In the genomic region with DNA sequence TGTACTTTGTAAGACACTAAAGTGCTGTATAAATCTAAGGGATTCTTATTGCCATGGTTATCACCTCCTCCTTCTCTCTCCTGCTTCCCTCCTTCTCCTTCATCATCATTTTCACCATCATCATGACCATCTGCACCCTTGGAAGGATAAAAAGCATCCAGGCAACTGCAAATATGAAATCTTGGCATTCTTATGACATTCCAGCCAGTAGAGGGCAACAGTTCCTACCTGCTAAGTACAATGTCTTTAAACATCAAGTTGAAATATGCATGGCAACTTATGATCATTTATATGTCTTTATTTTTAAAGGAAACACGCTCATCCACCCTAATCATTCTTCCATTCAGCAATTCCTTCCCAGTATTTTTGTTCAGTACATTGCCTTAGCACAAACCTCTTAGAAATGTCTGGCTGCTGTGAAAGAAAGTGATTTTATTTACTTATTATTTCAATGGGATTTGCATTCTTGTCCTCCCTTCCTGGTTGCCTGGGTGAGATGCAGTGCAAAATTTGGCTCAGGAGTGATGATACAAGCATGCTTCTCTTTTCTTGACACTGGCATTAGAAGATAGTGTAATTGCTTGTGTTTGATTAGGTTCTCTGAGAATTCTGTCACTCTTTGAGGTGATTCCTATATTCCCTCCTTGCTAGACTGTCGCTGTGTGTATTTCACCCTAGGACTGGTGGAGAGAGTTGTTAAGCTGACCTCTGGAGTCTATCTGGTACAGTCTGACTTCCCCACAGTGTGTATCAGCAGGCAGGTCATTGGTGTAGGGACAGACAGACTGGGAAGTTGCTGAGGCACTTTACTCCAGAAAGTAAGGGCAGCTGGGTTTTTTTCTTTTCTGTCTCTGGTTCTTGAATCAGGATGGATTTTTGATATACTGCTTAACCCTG, we compare ENCODE assay signal across 8 cellular contexts.
DNase-seq lines count a peak whose midpoint lies in the region; TF ChIP-seq lines count a peak whose summit lies in the region.

No MANE protein-coding gene starts in this region.

- H3K4ac ChIP-seq in mesendoderm (ENCODE audit: low read depth, low read length), result peak overlapping the region; percentile 49

- peak overlapping the region; percentile 56 for H3K18ac ChIP-seq in mesendoderm (ENCODE audit: low read length)

- H3K23ac ChIP-seq in mesendoderm (ENCODE audit: low read length), result no peak overlapping the region

- peak overlapping the region; percentile 31 for H2BK120ac ChIP-seq in mesendoderm (ENCODE audit: low read depth, low read length)

- peak overlapping the region; percentile 86 for H2AK5ac ChIP-seq in mesendoderm (ENCODE audit: low read length)

- H3K4me2 ChIP-seq in mesendoderm (ENCODE audit: low read length), result no peak overlapping the region

- in situ Hi-C loops in T47D (cut with HindIII; ENCODE audit: low pct_unique_long_range_greater_than_20kb, low sequenced_read_pairs), result no loop called here

- H3K56ac ChIP-seq in mesendoderm (ENCODE audit: low read length), result peak overlapping the region; percentile 75

- H3K79me2 ChIP-seq in mesendoderm (ENCODE audit: control insufficient read depth, insufficient read depth, low read length), result no peaks in the 10 kb centered on the region

- no peaks in the 10 kb centered on the region for H3K27me3 ChIP-seq in mesendoderm (ENCODE audit: insufficient read depth, low read length, poor library complexity)

- no peak overlapping the region for H3K4me3 ChIP-seq in mesendoderm (ENCODE audit: low read length)

- 100% methylated on average over 1 of the region's 2 CpGs for WGBS in mesendoderm (ENCODE audit: extremely low coverage, insufficient coverage, low lambda C conversion rate)

- H3K79me1 ChIP-seq in mesendoderm (ENCODE audit: low read length), result no peaks in the 10 kb centered on the region

- DNase-seq in GM10248 (ENCODE audit: extremely low spot score), result no peak
- peak; percentile 55 for DNase-seq in M059J (ENCODE audit: low read depth)
- DNase-seq in T47D (ENCODE audit: low read depth in 1 of 2, low spot score in 1 of 2), result peak; percentile 45 to 82
- peak; percentile 87 for DNase-seq in mesendoderm
- DNase-seq in activated CD4-positive, alpha-beta T cell treated with anti-CD3 and anti-CD28 coated beads for 4 hours, result no peak
- no peak for DNase-seq in GF-D8 (lab: John Stamatoyannopoulos, UW)
- DNase-seq in C1 segment of cervical spinal cord (lab: John Stamatoyannopoulos, UW), result no peak
- DNase-seq in GM19240 (ENCODE audit: insufficient read length, low spot score), result no peak

- H2BK15ac ChIP-seq in mesendoderm (replicated peaks; ENCODE audit: low read depth), result no peak overlapping the region

- peak overlapping the region; percentile 75 for H2BK5ac ChIP-seq in mesendoderm (ENCODE audit: low read length)

- CTCF ChIA-PET in GM10248 (lab: Yijun Ruan, JAX), result interaction anchor here (1.1 kb wide), 1 partner anchor 178 kb away, joined by 3 read pairs; no protein-coding TSS in a partner anchor

- TF ChIP-seq CTCF in GM10248 (IDR thresholded peaks at IDR 0.05; ENCODE audit: control extremely low read depth, extremely low read depth, low read depth, missing control alignments), result peak; percentile 37

- no peak overlapping the region for H3K9ac ChIP-seq in mesendoderm (ENCODE audit: low read length)

- peak overlapping the region; percentile 30 for H3K27ac ChIP-seq in mesendoderm (ENCODE audit: low read depth, low read length)

- H4K8ac ChIP-seq in mesendoderm (ENCODE audit: low read depth, low read length), result no peak overlapping the region

- POLR2A ChIA-PET in GM10248 (lab: Yijun Ruan, JAX), result no interaction called here

- no peaks in the 10 kb centered on the region for H3K36me3 ChIP-seq in mesendoderm (ENCODE audit: control insufficient read depth, insufficient read depth, low read length)

- no peak overlapping the region for H4K5ac ChIP-seq in mesendoderm (ENCODE audit: low read length)

- H3K4me1 ChIP-seq in mesendoderm (ENCODE audit: control insufficient read depth, low read depth, low read length), result peaks cover 5% of the 10 kb centered on the region

Comparison
In these comparisons a context has a peak if more than half of its experiments do, and no peak if none do; other contexts are left out.
1. DNase-seq: peak in M059J (single experiment), T47D (2 of 2) and mesendoderm (single experiment); none in GM10248 (single experiment), activated CD4-positive, alpha-beta T cell treated with anti-CD3 and anti-CD28 coated beads for 4 hours (0 of 2), GF-D8 (single experiment), C1 segment of cervical spinal cord (0 of 14) and GM19240 (single experiment).